Comparison of ENCODE assay signal across 8 cellular contexts in genomic region chr15:75368689-75369239, GRCh38. TPM values are rescaled to one million over a fixed set of nuclear protein-coding genes. Genes with fewer than 3 reads are reported as not detected.
DNase-seq lines count a peak whose midpoint lies in the region; ATAC-seq and TF ChIP-seq lines count a peak whose summit lies in the region.

No MANE protein-coding gene starts in this region.

- TF ChIP-seq CTCF in C4-2B (conservative IDR thresholded peaks at IDR 0.05) = no peak
- TF ChIP-seq CTCF in WERI-Rb-1 (IDR thresholded peaks at IDR 0.05; ENCODE audit: low read depth, low read length) = no peak
- no peak for TF ChIP-seq CTCF in gastrocnemius medialis (IDR thresholded peaks at IDR 0.05 in 4 of 5, conservative IDR thresholded peaks at IDR 0.05 in 1 of 5)

- H3K36me3 ChIP-seq in GM23248 (ENCODE audit: low read depth) (peaks cover 11% of the 10 kb centered on the region), WERI-Rb-1 (peaks cover 41% of the 10 kb centered on the region), gastrocnemius medialis (peaks cover 0 to 55% of the 10 kb centered on the region in 2 donors)

- peak overlapping the region; percentile 93 for H3K27ac ChIP-seq in C4-2B
- H3K27ac ChIP-seq in GM23248 = peak overlapping the region; percentile 81
- peak overlapping the region; percentile 90 for H3K27ac ChIP-seq in WERI-Rb-1
- peak overlapping the region; percentile 96 to 100 (median 98) for H3K27ac ChIP-seq in gastrocnemius medialis

- peak overlapping the region; percentile 96 for H3K4me2 ChIP-seq in GM23248 (ENCODE audit: unreplicated experiment)

- peak overlapping the region; percentile 93 for H3K9ac ChIP-seq in GM23248

- WGBS in GM23248 (ENCODE audit: low coverage in 1 of 2, low lambda C conversion rate in 2 of 2, missing lambda C conversion rate in 2 of 2), 2 experiments = 1 to 2% methylated on average over 23 of the region's 23 CpGs

- ATAC-seq in Right ventricle myocardium superior (ENCODE audit: poor library complexity) (peak; percentile 5), gastrocnemius medialis (peak; percentile 4 to 9), GM18907 (IDR thresholded peaks at IDR 0.05; ENCODE audit: unreplicated experiment) (no peak)

- H3K9me3 ChIP-seq in GM23248 (ENCODE audit: low read depth) (no peaks in the 10 kb centered on the region), WERI-Rb-1 (ENCODE audit: severe bottlenecking) (no peaks in the 10 kb centered on the region), gastrocnemius medialis (no peaks in the 10 kb centered on the region)

- TF ChIP-seq POLR2A in gastrocnemius medialis (IDR thresholded peaks at IDR 0.05) = no peak

- peaks cover 47% of the 10 kb centered on the region for H3K79me2 ChIP-seq in GM23248 (ENCODE audit: insufficient read depth)

- H4K20me1 ChIP-seq in GM23248 (ENCODE audit: insufficient read depth) = no peaks in the 10 kb centered on the region

- peak overlapping the region; percentile 71 for H2AFZ ChIP-seq in GM23248

- H3K4me3 ChIP-seq in GM23248 = peak overlapping the region; percentile 84
- H3K4me3 ChIP-seq in WERI-Rb-1 (ENCODE audit: low read depth, low read length) = peak overlapping the region; percentile 83
- peak overlapping the region; percentile 87 to 99 (median 96) for H3K4me3 ChIP-seq in gastrocnemius medialis

- H3F3A ChIP-seq in GM23248 (ENCODE audit: insufficient read depth) = peaks cover 24% of the 10 kb centered on the region

- DNase-seq in GM23248 (peak; percentile 68), WERI-Rb-1 (no peak), Right ventricle myocardium superior (no peak), gastrocnemius medialis (no peak), mucosa of gallbladder (ENCODE audit: low spot score) (no peak), NCI-H2196 (lab: John Stamatoyannopoulos, UW; ENCODE audit: unreplicated experiment) (no peak)

- H3K9me2 ChIP-seq in GM23248 (ENCODE audit: insufficient read depth) = no peaks in the 10 kb centered on the region

- H3K27me3 ChIP-seq in GM23248 (replicated peaks; ENCODE audit: insufficient read depth) (no peaks in the 10 kb centered on the region), WERI-Rb-1 (ENCODE audit: insufficient read depth, low read depth, severe bottlenecking) (no peaks in the 10 kb centered on the region), gastrocnemius medialis (no peaks in the 10 kb centered on the region)

- H3K4me1 ChIP-seq in GM23248 (ENCODE audit: insufficient read depth) (peaks cover 15% of the 10 kb centered on the region; the same call in 1 of the 2 replicates), gastrocnemius medialis (peaks cover 18 to 19% of the 10 kb centered on the region in 2 donors)

- in situ Hi-C loops in GM23248 (cut with MboI) = no loop called here
- in situ Hi-C loops in gastrocnemius medialis (cut with MboI; ENCODE audit: low sequenced_read_pairs in 4 of 4) = loop anchor here in 2 of 4 donors (25.0 kb wide), 1 partner anchor 269 kb away; the partner anchor contains the start of genes IMP3 (in 2 of the 2), SNUPN (in 2 of the 2) and SNX33 (in 2 of the 2)

- intact Hi-C loops in Right ventricle myocardium superior (cut with DNase I) = loop anchor here (10.0 kb wide), 1 partner anchor 316 kb away; no protein-coding TSS in a partner anchor
- intact Hi-C loops in gastrocnemius medialis (cut with DNase I; ENCODE audit: low total_unique reads) = loop anchor here (1.0 to 5.0 kb wide), 5 partner anchors 32 to 434 kb away; partner anchors contain the start of genes COMMD4, IMP3 and SNUPN

RNA-seq across cellular contexts. Expression of gene MAN2C1, which starts 0.4 kb away (rescaled TPM):
- total RNA-seq in GM23248 (2014; rRNA removed; shearing (Covaris generic)) = 110 and 141 TPM in 2 replicates
- 47.6 and 53.0 TPM in 2 replicates for polyA plus RNA-seq in GM23248 (2016; fragmentation: Nextera tagmentation; extraction: Ambion mirVana)
- total RNA-seq in Right ventricle myocardium superior (94.7 TPM), gastrocnemius medialis (100 to 1,000 TPM in 1 of 4 donors, 10 to 100 TPM in 3; 38.9 to 116 (median 62.8) TPM), mucosa of gallbladder (229 TPM)

RNA-seq across cellular contexts. Expression of gene NEIL1, which starts 21.9 kb away (rescaled TPM):
- total RNA-seq in GM23248 (2014; rRNA removed; shearing (Covaris generic)) = 2.9 and 15.9 TPM in 2 replicates
- polyA plus RNA-seq in GM23248 (2016; fragmentation: Nextera tagmentation; extraction: Ambion mirVana) = 2.6 and 3.9 TPM in 2 replicates
- total RNA-seq in Right ventricle myocardium superior = 9.7 TPM
- total RNA-seq in gastrocnemius medialis = 10 to 100 TPM in 1 of 4 donors, 1 to 10 TPM in 3; 3.9 to 11.1 (median 5.1) TPM
- total RNA-seq in mucosa of gallbladder = 67.7 TPM

RNA-seq across cellular contexts. Expression of gene COMMD4, which starts 32.9 kb away (rescaled TPM):
- 82.0 and 96.5 TPM in 2 replicates for total RNA-seq in GM23248 (2014; rRNA removed; shearing (Covaris generic))
- 80.9 and 82.5 TPM in 2 replicates for polyA plus RNA-seq in GM23248 (2016; fragmentation: Nextera tagmentation; extraction: Ambion mirVana)
- total RNA-seq in Right ventricle myocardium superior (40.7 TPM), gastrocnemius medialis (10 to 100 TPM; 17.9 to 37.5 (median 28.2) TPM), mucosa of gallbladder (57.6 TPM)
